Comparison of ENCODE assay signal across 10 cellular contexts in genomic region chr1:201191723-201192477, GRCh38. TPM values are rescaled to one million over a fixed set of nuclear protein-coding genes. Genes with fewer than 3 reads are reported as not detected.
DNase-seq lines count a peak whose midpoint lies in the region; ATAC-seq and TF ChIP-seq lines count a peak whose summit lies in the region.
"Had no signal": no experiment of that assay in that cellular context is flagged by ENCODE, and none has a peak within 500 bp of the region (broad histone marks: within the 10 kb centered on the region; RNA-seq: fewer than 3 reads in every experiment).

No MANE protein-coding gene starts in this region.

- no peak for TF ChIP-seq POLR2A in lower leg skin (IDR thresholded peaks at IDR 0.05)

- no peak for ATAC-seq in HG03196 (IDR thresholded peaks at IDR 0.05; ENCODE audit: unreplicated experiment)

- in situ Hi-C loops in SK-MEL-5 (cut with HindIII; ENCODE audit: low pct_unique_long_range_greater_than_20kb, low sequenced_read_pairs): no loop called here

- 80 to 81% methylated on average over 19 of the region's 19 CpGs for WGBS in lower leg skin, 2 donors

- intact Hi-C loops in lower leg skin (cut with DNase I; ENCODE audit: low total_unique reads): no loop called here

- H3K4me3 ChIP-seq in lower leg skin (ENCODE audit: low read depth, poor library complexity, severe bottlenecking): no peak overlapping the region
- H3K4me3 ChIP-seq: lung had no signal

- TF ChIP-seq CTCF in lower leg skin (IDR thresholded peaks at IDR 0.05): no peak

- DNase-seq in GOT3 (lab: John Stamatoyannopoulos, UW): peak; percentile 91
- DNase-seq in SK-MEL-5 (ENCODE audit: low read depth, low spot score): peak; percentile 27
- peak; percentile 27 for DNase-seq in fibroblast of gingiva (ENCODE audit: low read depth)
- DNase-seq in stimulated activated CD4-positive, alpha-beta T cell treated with anti-CD3 and anti-CD28 coated beads, Interleukin-2, amount 100 ng/mL, for 24 hours: peak; percentile 39 to 48
- DNase-seq in NCI-H187 (lab: John Stamatoyannopoulos, UW): no peak
- DNase-seq in NCI-H1436 treated with DMSO at 0.1 percent for 48 hours (lab: John Stamatoyannopoulos, UW): no peak
- DNase-seq in lower leg skin (ENCODE audit: low spot score in 2 of 2): no peak
- DNase-seq: central memory CD4-positive, alpha-beta T cell had no signal

RNA-seq across cellular contexts. Expression of gene IGFN1, which starts 1.3 kb away (rescaled TPM):
- 0.19 and 0.50 TPM in 2 replicates for total RNA-seq in SK-MEL-5 (2014; rRNA removed; shearing (Covaris generic))
- 0.06 and 0.09 TPM in 2 replicates for polyA plus RNA-seq in SK-MEL-5 (2015; cell fraction: cytosol; rRNA removed)
- 1.4 and 1.8 TPM in 2 replicates for polyA plus RNA-seq in SK-MEL-5 (2015; cell fraction: nucleus; rRNA removed)
- under 1 TPM in 1 of 4 donors, not detected in 3; 0.32 TPM for total RNA-seq in lower leg skin

RNA-seq across cellular contexts. Expression of gene TMEM9, which starts 37.6 kb away (rescaled TPM):
- 126 and 132 TPM in 2 replicates for total RNA-seq in SK-MEL-5 (2014; rRNA removed; shearing (Covaris generic))
- polyA plus RNA-seq in SK-MEL-5 (2015; cell fraction: cytosol; rRNA removed): 135 and 150 TPM in 2 replicates
- polyA plus RNA-seq in SK-MEL-5 (2015; cell fraction: nucleus; rRNA removed): 63.9 and 75.5 TPM in 2 replicates
- total RNA-seq in lower leg skin: 10 to 100 TPM; 32.3 to 48.5 (median 45.9) TPM

Comparison
In these comparisons a context has a peak if more than half of its experiments do, and no peak if none do; other contexts are left out.
1. DNase-seq: peak in GOT3 (single experiment), SK-MEL-5 (single experiment), fibroblast of gingiva (single experiment) and stimulated activated CD4-positive, alpha-beta T cell treated with anti-CD3 and anti-CD28 coated beads, Interleukin-2, amount 100 ng/mL, for 24 hours (2 of 2); none in NCI-H187 (0 of 2), NCI-H1436 treated with DMSO at 0.1 percent for 48 hours (single experiment) and lower leg skin (0 of 2).